ENCODE assay signal across 25 cellular contexts in the genomic region with DNA sequence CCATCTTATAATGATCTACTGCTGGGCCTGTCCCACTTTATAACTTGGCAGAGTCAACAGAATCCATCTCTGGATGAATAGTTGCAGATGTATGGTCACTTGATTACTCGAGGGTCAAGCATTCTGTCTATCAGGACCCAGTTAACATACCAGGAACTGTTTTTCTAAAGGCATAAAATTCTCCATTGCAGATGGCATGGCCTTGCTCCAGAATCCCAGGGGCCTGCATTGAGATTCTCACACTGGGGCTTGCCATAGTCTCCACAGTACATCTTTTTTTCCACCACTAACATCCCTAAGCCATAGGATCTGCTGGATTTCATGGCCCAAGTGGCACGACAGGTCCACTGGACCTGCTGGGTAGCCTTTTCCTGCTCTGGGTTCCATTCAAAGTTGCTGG.
"Had no signal": no experiment of that assay in that cellular context is flagged by ENCODE, and none has a peak within 500 bp of the region (broad histone marks: within the 10 kb centered on the region; RNA-seq: fewer than 3 reads in every experiment).

No MANE protein-coding gene starts in this region.

- ATAC-seq: effector memory CD8-positive, alpha-beta T cell; esophagus mucosa; foreskin keratinocyte; gastrocnemius medialis; gastroesophageal sphincter; heart left ventricle; heart right ventricle had no signal

- H3K9me3 ChIP-seq: colonic mucosa, esophagus squamous epithelium, gastrocnemius medialis, gastroesophageal sphincter, heart left ventricle had no signal

- H3K4me1 Mint-ChIP-seq: endodermal cell had no signal

- DNase-seq: colonic mucosa; cortex of kidney; dermis blood vessel endothelial cell; dorsolateral prefrontal cortex; effector CD4-positive, alpha-beta T cell; effector CD8-positive, alpha-beta T cell; effector memory CD4-positive, alpha-beta T cell; effector memory CD8-positive, alpha-beta T cell; endodermal cell; erythroblast; esophagus squamous epithelium; foreskin fibroblast; foreskin keratinocyte; foreskin melanocyte; gastrocnemius medialis; glutamatergic neuron; head of caudate nucleus; heart left ventricle; heart right ventricle had no signal

- H3K9me3 Mint-ChIP-seq: effector memory CD8-positive, alpha-beta T cell; endodermal cell had no signal

- H3K4me3 ChIP-seq: colonic mucosa, coronary artery, dorsolateral prefrontal cortex, esophagus muscularis mucosa, esophagus squamous epithelium, gastrocnemius medialis, gastroesophageal sphincter, heart left ventricle, heart right ventricle had no signal

- H3K27ac ChIP-seq: colonic mucosa, coronary artery, dorsolateral prefrontal cortex, epithelial cell of prostate, esophagus muscularis mucosa, esophagus squamous epithelium, foreskin keratinocyte, gastrocnemius medialis, gastroesophageal sphincter, heart left ventricle, heart right ventricle had no signal

- H3K36me3 ChIP-seq: colonic mucosa, esophagus muscularis mucosa, esophagus squamous epithelium, gastrocnemius medialis, gastroesophageal sphincter, heart left ventricle, heart right ventricle had no signal

- H3K4me3 Mint-ChIP-seq: dendritic cell treated with granulocyte-macrophage colony-stimulating factor and Interleukin-4, amounts not matched to agents 40 ng/mL and 50 ng/mL, for 4 days; effector memory CD8-positive, alpha-beta T cell; endodermal cell had no signal

- H3K27ac Mint-ChIP-seq: dendritic cell treated with granulocyte-macrophage colony-stimulating factor and Interleukin-4, amounts not matched to agents 40 ng/mL and 50 ng/mL, for 4 days; effector memory CD8-positive, alpha-beta T cell; endodermal cell had no signal

- H3K4me1 ChIP-seq: colonic mucosa, esophagus muscularis mucosa, esophagus squamous epithelium, foreskin keratinocyte, gastrocnemius medialis, gastroesophageal sphincter, heart left ventricle, heart right ventricle had no signal

- H3K27me3 ChIP-seq: colonic mucosa, esophagus muscularis mucosa, esophagus squamous epithelium, gastrocnemius medialis, gastroesophageal sphincter had no signal
